In the genomic region with DNA sequence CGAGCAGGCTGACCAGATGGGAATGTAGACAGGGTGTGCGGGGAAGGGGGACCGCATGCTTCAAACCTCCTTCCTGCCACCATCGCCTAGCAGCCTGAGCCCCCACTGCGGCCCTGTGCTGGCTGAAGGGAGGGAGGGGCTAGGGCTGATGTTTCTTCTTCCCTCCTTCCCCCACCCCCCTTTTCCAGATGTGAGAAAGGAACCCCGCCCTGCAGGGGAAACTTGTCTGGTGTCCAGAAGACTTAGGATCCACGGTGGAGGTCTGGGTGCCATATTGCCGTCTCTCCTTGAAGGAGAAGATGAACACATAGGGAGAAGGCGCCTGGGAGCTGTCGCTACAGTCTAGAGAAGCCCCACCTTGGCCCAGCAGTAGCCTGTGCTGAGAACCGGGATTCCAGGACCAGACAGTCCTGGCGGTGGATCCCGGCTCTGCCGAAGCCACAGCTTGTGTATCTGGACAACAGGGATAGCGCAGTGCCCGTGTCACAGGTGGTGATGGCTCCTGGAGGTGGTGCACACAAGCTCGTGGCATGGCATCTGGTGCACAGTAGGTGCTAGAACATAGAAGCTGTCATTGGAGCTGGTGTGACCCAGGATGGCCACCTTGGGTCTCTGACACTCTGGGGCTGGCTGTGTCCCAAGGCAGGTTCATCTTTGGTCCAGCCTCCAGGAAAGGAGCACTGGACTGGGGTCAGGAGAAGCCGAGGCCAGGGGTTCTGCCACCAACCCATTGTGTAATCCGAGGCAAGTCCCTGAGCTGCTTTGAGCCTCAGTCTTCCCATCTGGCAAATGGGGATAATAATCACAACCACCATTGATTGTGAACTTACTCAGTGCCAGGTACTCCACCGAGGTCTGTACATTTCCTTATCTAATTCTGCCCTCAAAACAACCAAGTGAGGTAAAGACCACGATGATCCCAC, we compare ENCODE assay signal across 10 cellular contexts.
DNase-seq lines count a peak whose midpoint lies in the region; ATAC-seq and TF ChIP-seq lines count a peak whose summit lies in the region.
"Had no signal": no experiment of that assay in that cellular context is flagged by ENCODE, and none has a peak within 500 bp of the region (broad histone marks: within the 10 kb centered on the region; RNA-seq: fewer than 3 reads in every experiment).

No MANE protein-coding gene starts in this region.

- 66 to 73% methylated on average over 19 to 21 of the region's 21 CpGs for WGBS in ectodermal cell, 2 experiments
- 84 to 90% methylated on average over 7 to 21 of the region's 21 CpGs for WGBS in upper lobe of left lung, 2 donors

- TF ChIP-seq CTCF in breast epithelium (IDR thresholded peaks at IDR 0.05) = no peak
- no peak for TF ChIP-seq CTCF in MCF 10A (IDR thresholded peaks at IDR 0.05; ENCODE audit: unreplicated experiment)
- no peak for TF ChIP-seq CTCF in upper lobe of left lung (IDR thresholded peaks at IDR 0.05)

- no peaks in the 10 kb centered on the region for H3K36me3 Mint-ChIP-seq in MCF 10A (ENCODE audit: insufficient read depth, unreplicated experiment)
- H3K36me3 Mint-ChIP-seq in naive thymus-derived CD4-positive, alpha-beta T cell = peaks cover 0 to 6% (median 5%) of the 10 kb centered on the region in 5 donors

- TF ChIP-seq POLR2A in breast epithelium (IDR thresholded peaks at IDR 0.05) (no peak), upper lobe of left lung (IDR thresholded peaks at IDR 0.05) (no peak)

- H3K36me3 ChIP-seq in breast epithelium (no peaks in the 10 kb centered on the region), ectodermal cell (ENCODE audit: control insufficient read depth, insufficient read depth, low read length) (no peaks in the 10 kb centered on the region), upper lobe of left lung (no peaks in the 10 kb centered on the region)
- H3K36me3 ChIP-seq in naive thymus-derived CD4-positive, alpha-beta T cell (ENCODE audit: control insufficient read depth in 2 of 3, insufficient read depth in 3 of 3, low read length in 3 of 3) = no peaks in the 10 kb centered on the region

- H3K9me3 ChIP-seq in breast epithelium = no peaks in the 10 kb centered on the region
- H3K9me3 ChIP-seq in ectodermal cell (ENCODE audit: control insufficient read depth, low read length) = no peaks in the 10 kb centered on the region
- no peaks in the 10 kb centered on the region for H3K9me3 ChIP-seq in naive thymus-derived CD4-positive, alpha-beta T cell (ENCODE audit: control insufficient read depth in 2 of 3, low read length in 3 of 3)
- H3K9me3 ChIP-seq in upper lobe of left lung = no peaks in the 10 kb centered on the region

- POLR2A ChIA-PET in MCF 10A (lab: Yijun Ruan, JAX) = interaction anchor here (0.7 to 1.4 kb wide), 3 partner anchors 45 to 237 kb away, joined by 3 read pairs; a partner anchor contains a TSS
- POLR2A ChIA-PET in naive thymus-derived CD4-positive, alpha-beta T cell (lab: Charles Lee) = interaction anchor here (0.8 to 3.1 kb wide), 6 partner anchors 21 to 211 kb away, joined by 3 to 15 read pairs (median 4); a partner anchor contains a TSS

- CTCF ChIA-PET in MCF 10A (lab: Yijun Ruan, JAX) = interaction anchor here (0.5 to 1.0 kb wide), 3 partner anchors 16 to 275 kb away, joined by 3 read pairs; no protein-coding TSS in a partner anchor
- CTCF ChIA-PET in naive thymus-derived CD4-positive, alpha-beta T cell (lab: Charles Lee) = interaction anchor here (1.2 kb wide), 1 partner anchor 272 kb away, joined by 3 read pairs; no protein-coding TSS in a partner anchor

- no peaks in the 10 kb centered on the region for H3K4me1 Mint-ChIP-seq in MCF 10A (ENCODE audit: insufficient read depth, unreplicated experiment)
- H3K4me1 Mint-ChIP-seq in naive thymus-derived CD4-positive, alpha-beta T cell = peaks cover 5 to 38% (median 31%) of the 10 kb centered on the region in 7 donors

- no peak for TF ChIP-seq EP300 in upper lobe of left lung (IDR thresholded peaks at IDR 0.05)

- H3K27ac Mint-ChIP-seq in MCF 10A (ENCODE audit: low read depth, unreplicated experiment) = no peak overlapping the region
- peak overlapping the region in 8 of 9 donors; percentile 59 to 99 (median 98) for H3K27ac Mint-ChIP-seq in naive thymus-derived CD4-positive, alpha-beta T cell

- intact Hi-C loops in breast epithelium (cut with DNase I; ENCODE audit: low total_unique reads) = no loop called here
- intact Hi-C loops in MCF 10A (cut with micrococcal nuclease) = no loop called here
- intact Hi-C loops in naive thymus-derived CD4-positive, alpha-beta T cell (cut with micrococcal nuclease) = no loop called here

- no peak for ATAC-seq in naive thymus-derived CD4-positive, alpha-beta T cell
- ATAC-seq in upper lobe of left lung (ENCODE audit: low FRiP score in 2 of 2) (no peak), HG02970 (IDR thresholded peaks at IDR 0.05; ENCODE audit: low FRiP score, unreplicated experiment) (no peak), HG02852 (IDR thresholded peaks at IDR 0.05; ENCODE audit: unreplicated experiment) (no peak), HG03457 (IDR thresholded peaks at IDR 0.05; ENCODE audit: unreplicated experiment) (no peak)

- H3K4me1 ChIP-seq in breast epithelium = peaks cover 7 to 8% of the 10 kb centered on the region in 2 donors
- peaks cover 35% of the 10 kb centered on the region for H3K4me1 ChIP-seq in ectodermal cell (ENCODE audit: control insufficient read depth, insufficient read depth, low read length)
- peaks cover 17 to 20% of the 10 kb centered on the region in 2 donors for H3K4me1 ChIP-seq in naive thymus-derived CD4-positive, alpha-beta T cell (ENCODE audit: control insufficient read depth in 2 of 2, insufficient read depth in 2 of 2, low read length in 2 of 2)
- H3K4me1 ChIP-seq in upper lobe of left lung = peaks cover 24 to 34% (median 30%) of the 10 kb centered on the region in 4 donors

- H3K27me3 ChIP-seq in breast epithelium = no peaks in the 10 kb centered on the region
- no peaks in the 10 kb centered on the region for H3K27me3 ChIP-seq in ectodermal cell (ENCODE audit: control insufficient read depth, insufficient read depth, low read length, poor library complexity, severe bottlenecking)
- no peaks in the 10 kb centered on the region for H3K27me3 ChIP-seq in naive thymus-derived CD4-positive, alpha-beta T cell (ENCODE audit: control insufficient read depth in 2 of 2, insufficient read depth in 2 of 2, low read length in 2 of 2)
- H3K27me3 ChIP-seq in upper lobe of left lung = no peaks in the 10 kb centered on the region

- DNase-seq in breast epithelium (ENCODE audit: low spot score in 2 of 2) (no peak), MCF 10A (ENCODE audit: unreplicated experiment) (no peak), upper lobe of left lung (no peak)
- no peak for DNase-seq in naive thymus-derived CD4-positive, alpha-beta T cell
- DNase-seq: activated gamma-delta T cell, NCI-H1930 had no signal

- no peaks in the 10 kb centered on the region for H3K27me3 Mint-ChIP-seq in MCF 10A (ENCODE audit: insufficient read depth, unreplicated experiment)
- H3K27me3 Mint-ChIP-seq in naive thymus-derived CD4-positive, alpha-beta T cell = peaks cover 0 to 2% (median 0%) of the 10 kb centered on the region in 5 donors

- H3K4me3 Mint-ChIP-seq in MCF 10A (ENCODE audit: unreplicated experiment) = no peak overlapping the region
- peak overlapping the region in 4 of 10 donors; percentile 13 to 84 (median 22) for H3K4me3 Mint-ChIP-seq in naive thymus-derived CD4-positive, alpha-beta T cell

- peaks cover 6% of the 10 kb centered on the region for H3K9me3 Mint-ChIP-seq in MCF 10A (ENCODE audit: unreplicated experiment)
- peaks cover 0 to 10% (median 5%) of the 10 kb centered on the region in 11 donors for H3K9me3 Mint-ChIP-seq in naive thymus-derived CD4-positive, alpha-beta T cell

- H3K27ac ChIP-seq in breast epithelium (peak overlapping the region; percentile 100), ectodermal cell (ENCODE audit: insufficient read depth, low read depth, low read length, poor library complexity, severe bottlenecking) (peak overlapping the region; percentile 99), upper lobe of left lung (peak overlapping the region; percentile 95 to 99 (median 98))
- no peak overlapping the region for H3K27ac ChIP-seq in naive thymus-derived CD4-positive, alpha-beta T cell (ENCODE audit: low read depth, low read length)

- BruUV-seq in MCF 10A (replicated peaks; lab: Mats Ljungman, UMichigan) = no TSS peak

- no peak overlapping the region for H3K4me3 ChIP-seq in breast epithelium
- H3K4me3 ChIP-seq in ectodermal cell (ENCODE audit: insufficient read depth, low read depth, low read length) = no peak overlapping the region
- H3K4me3 ChIP-seq in naive thymus-derived CD4-positive, alpha-beta T cell (ENCODE audit: low read length) = no peak overlapping the region
- H3K4me3 ChIP-seq in upper lobe of left lung = no peak overlapping the region
